8 cellular contexts compared by ENCODE assay signal in the genomic region with DNA sequence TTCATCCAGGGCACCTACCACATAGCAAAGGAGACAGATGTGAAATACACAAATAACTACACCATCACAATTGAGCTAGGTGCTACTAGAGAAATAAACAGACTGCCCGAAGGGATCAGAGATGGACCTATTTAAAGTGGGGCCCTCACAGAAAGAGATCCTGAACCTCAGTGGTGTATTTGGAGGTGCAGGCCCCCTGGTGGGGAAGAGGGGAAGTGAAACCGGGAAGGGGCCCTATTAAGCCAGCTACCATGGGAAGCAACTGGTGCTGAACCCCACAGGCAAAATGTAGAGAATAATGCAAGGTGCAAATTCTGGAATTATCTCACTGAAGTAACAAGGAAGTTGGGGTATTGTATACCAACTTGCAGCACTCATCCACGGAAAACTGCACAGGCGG.
A peak's percentile ranks its signal among the peaks of the same experiment; 100 is the strongest.
DNase-seq lines count a peak whose midpoint lies in the region; ATAC-seq and TF ChIP-seq lines count a peak whose summit lies in the region.

No MANE protein-coding gene starts in this region.

- ATAC-seq in left lobe of liver = no peak

- TF ChIP-seq CTCF in GM20000 (IDR thresholded peaks at IDR 0.05; ENCODE audit: extremely low read depth, missing control alignments) (peak; percentile 5), SU-DHL-6 (IDR thresholded peaks at IDR 0.05; ENCODE audit: insufficient read depth, low read length, poor library complexity, severe bottlenecking) (peak; percentile 50), suprapubic skin (IDR thresholded peaks at IDR 0.05) (peak in 1 of 2 donors; percentile 37)

- H2AFZ ChIP-seq in SU-DHL-6 (ENCODE audit: low read depth, low read length, severe bottlenecking) = no peak overlapping the region

- 37% methylated on average over 4 of the region's 4 CpGs for WGBS in suprapubic skin

- H3K36me3 ChIP-seq in SU-DHL-6 (ENCODE audit: low read length) (no peaks in the 10 kb centered on the region), suprapubic skin (no peaks in the 10 kb centered on the region)

- H3K9me3 ChIP-seq in SU-DHL-6 (ENCODE audit: insufficient read depth, low read length) (no peaks in the 10 kb centered on the region), suprapubic skin (no peaks in the 10 kb centered on the region)

- no peaks in the 10 kb centered on the region for H3K27me3 ChIP-seq in SU-DHL-6 (ENCODE audit: low read length)
- no peaks in the 10 kb centered on the region for H3K27me3 ChIP-seq in suprapubic skin

- no peaks in the 10 kb centered on the region for H4K20me1 ChIP-seq in SU-DHL-6 (ENCODE audit: low read depth, low read length)

- H3K27ac ChIP-seq in SU-DHL-6 (ENCODE audit: low read depth, low read length) (no peak overlapping the region), suprapubic skin (no peak overlapping the region)

- H3K9ac ChIP-seq in SU-DHL-6 (ENCODE audit: low read length) = no peak overlapping the region

- TF ChIP-seq EP300 in suprapubic skin (IDR thresholded peaks at IDR 0.05) = no peak

- no peaks in the 10 kb centered on the region for H3K79me2 ChIP-seq in SU-DHL-6 (ENCODE audit: insufficient read depth, low read length)

- H3K4me3 ChIP-seq in SU-DHL-6 (ENCODE audit: insufficient read depth, low read length, poor library complexity, severe bottlenecking) = no peak overlapping the region
- H3K4me3 ChIP-seq in suprapubic skin = no peak overlapping the region

- no peaks in the 10 kb centered on the region for H3K4me1 ChIP-seq in suprapubic skin

- H3K9me2 ChIP-seq in SU-DHL-6 (replicated peaks; ENCODE audit: insufficient read depth, low read length) = no peaks in the 10 kb centered on the region

- peak; percentile 12 for DNase-seq in AG20443 (ENCODE audit: low spot score)
- no peak for DNase-seq in GM20000 (ENCODE audit: low spot score)
- DNase-seq in effector CD4-positive, alpha-beta T cell = peak; percentile 8
- peak; percentile 26 for DNase-seq in stimulated activated CD4-positive, alpha-beta T cell treated with anti-CD3 and anti-CD28 coated beads, Interleukin-15, amount 100 ng/mL, for 24 hours
- DNase-seq in suprapubic skin (ENCODE audit: low spot score in 2 of 2) = no peak
- no peak for DNase-seq in left lobe of liver (ENCODE audit: low spot score)
- DNase-seq in NCI-H1694 treated with DMSO at 0.1 percent for 48 hours (lab: John Stamatoyannopoulos, UW) = no peak

- TF ChIP-seq POLR2A in suprapubic skin (IDR thresholded peaks at IDR 0.05) = no peak

- no peaks in the 10 kb centered on the region for H3F3A ChIP-seq in SU-DHL-6 (ENCODE audit: insufficient read depth)

- H3K4me2 ChIP-seq in SU-DHL-6 (ENCODE audit: low read depth, low read length, poor library complexity, severe bottlenecking) = no peak overlapping the region

Comparison
In these comparisons a context has a peak if more than half of its experiments do, and no peak if none do; other contexts are left out.
1. DNase-seq: peak in AG20443 (single experiment), effector CD4-positive, alpha-beta T cell (single experiment) and stimulated activated CD4-positive, alpha-beta T cell treated with anti-CD3 and anti-CD28 coated beads, Interleukin-15, amount 100 ng/mL, for 24 hours (single experiment); none in GM20000 (single experiment), suprapubic skin (0 of 2), left lobe of liver (single experiment) and NCI-H1694 treated with DMSO at 0.1 percent for 48 hours (single experiment).